In genomic region chr17:62652251-62653001, GRCh38 we compare ENCODE assay signal across 8 cellular contexts. TPM values are rescaled to one million over a fixed set of nuclear protein-coding genes. Genes with fewer than 3 reads are reported as not detected.
DNase-seq lines count a peak whose midpoint lies in the region; FAIRE-seq and TF ChIP-seq lines count a peak whose summit lies in the region.

No MANE protein-coding gene starts in this region.

- WGBS in spleen, 5 donors: 2 to 4% (median 3%) methylated on average over 46 to 57 of the region's 57 CpGs

- DNase-seq in COLO668 (lab: John Stamatoyannopoulos, UW; ENCODE audit: unreplicated experiment) (peak; percentile 50), SK-N-MC (ENCODE audit: low read depth, low spot score) (no peak), T47D (ENCODE audit: low read depth in 1 of 2, low spot score in 1 of 2) (peak; percentile 64 to 78), keratinocyte (ENCODE audit: low read depth, low spot score) (no peak), spleen (peak; percentile 83), NCI-H524 treated with DMSO at 0.1 percent for 48 hours (lab: John Stamatoyannopoulos, UW) (no peak), cerebellar cortex (ENCODE audit: low spot score) (no peak)

- H3K4me1 ChIP-seq in keratinocyte (ENCODE audit: control insufficient read depth, extremely low read depth, insufficient read depth, low read length) (peaks cover 6% of the 10 kb centered on the region), spleen (peaks cover 14 to 59% (median 30%) of the 10 kb centered on the region in 6 donors)

- H3K36me3 ChIP-seq in SK-N-MC (ENCODE audit: insufficient read depth, low read length): no peaks in the 10 kb centered on the region; the same call in 1 of the 2 replicates
- H3K36me3 ChIP-seq in keratinocyte (ENCODE audit: control insufficient read depth in 2 of 2, extremely low read depth in 1 of 2, insufficient read depth in 2 of 2, low read length in 2 of 2): no peaks in the 10 kb centered on the region
- no peaks in the 10 kb centered on the region for H3K36me3 ChIP-seq in spleen

- H3K9me3 ChIP-seq in SK-N-MC (ENCODE audit: low read depth, low read length) (no peaks in the 10 kb centered on the region), keratinocyte (ENCODE audit: control insufficient read depth, low read depth, low read length) (no peaks in the 10 kb centered on the region), spleen (no peaks in the 10 kb centered on the region)

- no peak for TF ChIP-seq CTCF in keratinocyte (optimal IDR thresholded peaks at IDR 0.05 in 1 of 3, IDR thresholded peaks at IDR 0.05 in 1 of 3, conservative IDR thresholded peaks at IDR 0.05 in 1 of 3; ENCODE audit: extremely low read depth in 1 of 3, insufficient read depth in 2 of 3, low read length in 3 of 3)
- no peak for TF ChIP-seq CTCF in spleen (IDR thresholded peaks at IDR 0.05 in 8 of 11, conservative IDR thresholded peaks at IDR 0.05 in 3 of 11)

- intact Hi-C loops in spleen (cut with DNase I; ENCODE audit: low total_unique reads): no loop called here

- H3K27ac ChIP-seq in SK-N-MC (no peak overlapping the region), keratinocyte (ENCODE audit: control insufficient read depth, insufficient read depth, low read length) (no peak overlapping the region), spleen (peak overlapping the region in 7 of 8 donors; percentile 41 to 76 (median 65))

- H2AFZ ChIP-seq in keratinocyte (ENCODE audit: control insufficient read depth, low read length): peak overlapping the region; percentile 71

- H3K9me3 Mint-ChIP-seq in IgD-negative memory B cell: no peaks in the 10 kb centered on the region

- H3K4me3 ChIP-seq in SK-N-MC: 0 out of 2 replicates have a peak overlapping the region, but pooled peaks have one; percentile 25
- H3K4me3 ChIP-seq in keratinocyte (ENCODE audit: control insufficient read depth in 2 of 3, extremely low read depth in 1 of 3, insufficient read depth in 2 of 3, low read depth in 1 of 3, low read length in 3 of 3): peak overlapping the region; percentile 4 to 61 (median 45)
- peak overlapping the region; percentile 16 to 71 (median 40) for H3K4me3 ChIP-seq in spleen

- no peaks in the 10 kb centered on the region for H4K20me1 ChIP-seq in keratinocyte (ENCODE audit: control insufficient read depth, extremely low read depth, insufficient read depth, low read length)

- H3K4me1 Mint-ChIP-seq in IgD-negative memory B cell: peaks cover 7 to 8% (median 7%) of the 10 kb centered on the region in 3 donors

- H3K4me3 Mint-ChIP-seq in IgD-negative memory B cell: peak overlapping the region; percentile 83 to 96 (median 88)

- H3K36me3 Mint-ChIP-seq in IgD-negative memory B cell: no peaks in the 10 kb centered on the region

- peaks cover 5% of the 10 kb centered on the region for H3K27me3 Mint-ChIP-seq in IgD-negative memory B cell

- H3K27ac Mint-ChIP-seq in IgD-negative memory B cell: no peak overlapping the region

- peak overlapping the region; percentile 85 for H3K4me2 ChIP-seq in keratinocyte (ENCODE audit: control insufficient read depth, extremely low read depth, insufficient read depth, low read depth, low read length)

- no peak overlapping the region for H3K9ac ChIP-seq in SK-N-MC (ENCODE audit: insufficient read length)
- H3K9ac ChIP-seq in keratinocyte (ENCODE audit: control insufficient read depth, extremely low read depth, insufficient read depth, low read length): peak overlapping the region; percentile 48

- no peaks in the 10 kb centered on the region for H3K9me1 ChIP-seq in keratinocyte (ENCODE audit: control insufficient read depth, extremely low read depth, insufficient read depth, low read length)

- in situ Hi-C loops in T47D (cut with HindIII; ENCODE audit: low pct_unique_long_range_greater_than_20kb, low sequenced_read_pairs): no loop called here

- FAIRE-seq in keratinocyte (lab: Jason Lieb, UNC): peak; percentile 9

- H3K27me3 ChIP-seq in keratinocyte (ENCODE audit: control insufficient read depth, extremely low read depth, insufficient read depth, low read length) (peaks cover 3% of the 10 kb centered on the region), spleen (replicated peaks in 1 of 7) (peaks cover 0 to 48% (median 6%) of the 10 kb centered on the region in 7 donors)

- dilution Hi-C loops in keratinocyte (cut with MboI; ENCODE audit: extremely low pct_ligation_motif_present, low sequenced_read_pairs): no loop called here

- H3K79me2 ChIP-seq in keratinocyte (ENCODE audit: control insufficient read depth, insufficient read depth, low read length): no peaks in the 10 kb centered on the region

- TF ChIP-seq POLR2A in spleen (IDR thresholded peaks at IDR 0.05): no peak

RNA-seq across cellular contexts. Expression of gene MRC2, which starts 25.0 kb away (rescaled TPM):
- polyA plus RNA-seq in IgD-negative memory B cell (0.24 TPM), keratinocyte (14.0 to 36.6 TPM (median 30.5 TPM) in 3 replicates), spleen (10 to 100 TPM in 1 of 3 donors, 1 to 10 TPM in 2; 4.5 to 19.2 (median 6.0) TPM)
- 26.9 TPM for polyA plus RNA-seq in keratinocyte (2011; ENCODE audit: low read depth)
- polyA plus RNA-seq in keratinocyte (2011; cell fraction: cytosol; rRNA removed): 5.4 and 16.0 TPM in 2 replicates
- 63.2 and 93.3 TPM in 2 replicates for polyA plus RNA-seq in keratinocyte (2011; cell fraction: nucleus; rRNA removed)
- 24.8 and 56.6 TPM in 2 replicates for polyA plus RNA-seq in keratinocyte (2012; ENCODE audit: low replicate concordance)
- 38.7 to 103 TPM (median 66.0 TPM) in 3 replicates for polyA minus RNA-seq in keratinocyte
- polyA minus RNA-seq in keratinocyte (2011; cell fraction: cytosol; rRNA and poly(A)+ RNA removed): 59.9 TPM
- polyA minus RNA-seq in keratinocyte (2011; cell fraction: nucleus; rRNA and poly(A)+ RNA removed): 154 and 171 TPM in 2 replicates
- 10 to 100 TPM; 20.7 to 75.1 (median 41.3) TPM for total RNA-seq in spleen

Comparison
In these comparisons a context has a peak if more than half of its experiments do, and no peak if none do; other contexts are left out.
1. DNase-seq: peak in COLO668 (single experiment), T47D (2 of 2) and spleen (single experiment); none in SK-N-MC (single experiment), keratinocyte (single experiment), NCI-H524 treated with DMSO at 0.1 percent for 48 hours (single experiment) and cerebellar cortex (single experiment).
2. H3K27ac ChIP-seq: peak in spleen (7 of 8); none in SK-N-MC (single experiment) and keratinocyte (single experiment).
3. Peak in every context shown above with its lines, with median percentiles within 50 percentile points of each other: H3K4me3 ChIP-seq.